ENCODE assay signal across 10 cellular contexts in genomic region chr20:57476073-57476526, GRCh38. TPM values are rescaled to one million over a fixed set of nuclear protein-coding genes. Genes with fewer than 3 reads are reported as not detected.
DNase-seq lines count a peak whose midpoint lies in the region; ATAC-seq and TF ChIP-seq lines count a peak whose summit lies in the region.
"Had no signal": no experiment of that assay in that cellular context is flagged by ENCODE, and none has a peak within 500 bp of the region (broad histone marks: within the 10 kb centered on the region; RNA-seq: fewer than 3 reads in every experiment).

No MANE protein-coding gene starts in this region.

- no peaks in the 10 kb centered on the region for H3K27me3 ChIP-seq in cardiac muscle cell

- no peak overlapping the region for H3K27ac Mint-ChIP-seq in activated T-helper 17 cell treated with anti-CD3 and anti-CD28 coated beads, Interleukin-2, amount 50 U/mL, for 72 hours
- peak overlapping the region; percentile 10 for H3K27ac Mint-ChIP-seq in stimulated activated memory B cell treated with anti-CD40 and anti-IgM and Interleukin-4, amounts not matched to agents 10 μg/mL and 1 μg/mL and 100 μg/mL, for 72 hours
- no peak overlapping the region for H3K27ac Mint-ChIP-seq in immature natural killer cell

- no peak overlapping the region for H3K4me3 ChIP-seq in cardiac muscle cell

- H3K36me3 Mint-ChIP-seq in activated T-helper 17 cell treated with anti-CD3 and anti-CD28 coated beads, Interleukin-2, amount 50 U/mL, for 72 hours (ENCODE audit: low read depth), result no peaks in the 10 kb centered on the region
- H3K36me3 Mint-ChIP-seq in stimulated activated memory B cell treated with anti-CD40 and anti-IgM and Interleukin-4, amounts not matched to agents 10 μg/mL and 1 μg/mL and 100 μg/mL, for 72 hours, result no peaks in the 10 kb centered on the region
- no peaks in the 10 kb centered on the region for H3K36me3 Mint-ChIP-seq in immature natural killer cell

- H3K9me3 Mint-ChIP-seq in activated T-helper 17 cell treated with anti-CD3 and anti-CD28 coated beads, Interleukin-2, amount 50 U/mL, for 72 hours, result no peaks in the 10 kb centered on the region
- no peaks in the 10 kb centered on the region for H3K9me3 Mint-ChIP-seq in stimulated activated memory B cell treated with anti-CD40 and anti-IgM and Interleukin-4, amounts not matched to agents 10 μg/mL and 1 μg/mL and 100 μg/mL, for 72 hours
- H3K9me3 Mint-ChIP-seq in immature natural killer cell, result no peaks in the 10 kb centered on the region

- no peak for DNase-seq in cardiac muscle cell (ENCODE audit: low read depth in 1 of 2, low spot score in 1 of 2)
- no peak for DNase-seq in Right ventricle myocardium inferior (ENCODE audit: missing footprints)
- no peak for DNase-seq in stimulated activated CD4-positive, alpha-beta T cell treated with anti-CD3 and anti-CD28 coated beads, Interleukin-4, amount 100 ng/mL, for 1 hour
- DNase-seq in iPS-NIHi11 (ENCODE audit: low spot score), result no peak
- no peak for DNase-seq in immature natural killer cell
- DNase-seq: IMR-90 had no signal

- no peaks in the 10 kb centered on the region for H3K9me3 ChIP-seq in cardiac muscle cell (ENCODE audit: low read depth)

- ATAC-seq in Right ventricle myocardium inferior (no peak), HG03196 (IDR thresholded peaks at IDR 0.05; ENCODE audit: unreplicated experiment) (peak; percentile 41)
- peak; percentile 19 for ATAC-seq in activated T-helper 17 cell treated with anti-CD3 and anti-CD28 coated beads, Interleukin-2, amount 50 U/mL, for 72 hours (replicated peaks)
- ATAC-seq in stimulated activated memory B cell treated with anti-CD40 and anti-IgM and Interleukin-4, amounts not matched to agents 10 μg/mL and 1 μg/mL and 100 μg/mL, for 72 hours, result peak; percentile 72
- ATAC-seq: Panc1 had no signal

- no peak for TF ChIP-seq CTCF in cardiac muscle cell (IDR thresholded peaks at IDR 0.05; ENCODE audit: low read depth, low read length)

- H3K4me3 Mint-ChIP-seq in activated T-helper 17 cell treated with anti-CD3 and anti-CD28 coated beads, Interleukin-2, amount 50 U/mL, for 72 hours, result no peak overlapping the region
- H3K4me3 Mint-ChIP-seq in stimulated activated memory B cell treated with anti-CD40 and anti-IgM and Interleukin-4, amounts not matched to agents 10 μg/mL and 1 μg/mL and 100 μg/mL, for 72 hours, result no peak overlapping the region
- no peak overlapping the region for H3K4me3 Mint-ChIP-seq in immature natural killer cell

- H3K4me1 Mint-ChIP-seq in activated T-helper 17 cell treated with anti-CD3 and anti-CD28 coated beads, Interleukin-2, amount 50 U/mL, for 72 hours, result no peaks in the 10 kb centered on the region
- H3K4me1 Mint-ChIP-seq in stimulated activated memory B cell treated with anti-CD40 and anti-IgM and Interleukin-4, amounts not matched to agents 10 μg/mL and 1 μg/mL and 100 μg/mL, for 72 hours, result peaks cover 75% of the 10 kb centered on the region
- peaks cover 49 to 50% of the 10 kb centered on the region in 2 donors for H3K4me1 Mint-ChIP-seq in immature natural killer cell

- peaks cover 58% of the 10 kb centered on the region for H3K4me1 ChIP-seq in cardiac muscle cell (ENCODE audit: low read depth)

- H3K36me3 ChIP-seq in cardiac muscle cell, result no peaks in the 10 kb centered on the region

- H3K27ac ChIP-seq in cardiac muscle cell, result peak overlapping the region; percentile 88

- H3K27me3 Mint-ChIP-seq in activated T-helper 17 cell treated with anti-CD3 and anti-CD28 coated beads, Interleukin-2, amount 50 U/mL, for 72 hours, result no peaks in the 10 kb centered on the region
- H3K27me3 Mint-ChIP-seq in stimulated activated memory B cell treated with anti-CD40 and anti-IgM and Interleukin-4, amounts not matched to agents 10 μg/mL and 1 μg/mL and 100 μg/mL, for 72 hours, result no peaks in the 10 kb centered on the region
- H3K27me3 Mint-ChIP-seq in immature natural killer cell (ENCODE audit: low read depth in 3 of 3), result peaks cover 0 to 6% (median 4%) of the 10 kb centered on the region in 3 donors

- intact Hi-C loops in Right ventricle myocardium inferior (cut with DNase I), result no loop called here

RNA-seq across cellular contexts. Expression of gene CTCFL, which starts 48.8 kb away (rescaled TPM):
- total RNA-seq in cardiac muscle cell (0.09 TPM in 1 of 2 replicates, not detected in the other), Right ventricle myocardium inferior (not detected)
- polyA plus RNA-seq in cardiac muscle cell (0.09 TPM in 1 of 2 replicates, not detected in the other), immature natural killer cell (not detected)
- total RNA-seq in activated T-helper 17 cell treated with anti-CD3 and anti-CD28 coated beads, Interleukin-2, amount 50 U/mL, for 72 hours, result not detected
- total RNA-seq: IMR-90 had no signal
- polyA plus RNA-seq: IMR-90 had no signal
